Comparison of ENCODE assay signal across 8 cellular contexts in genomic region chr17:27247071-27247957, GRCh38. TPM values are rescaled to one million over a fixed set of nuclear protein-coding genes. Genes with fewer than 3 reads are reported as not detected.
DNase-seq lines count a peak whose midpoint lies in the region; ATAC-seq and TF ChIP-seq lines count a peak whose summit lies in the region.

No MANE protein-coding gene starts in this region.

- no peaks in the 10 kb centered on the region for H4K20me1 ChIP-seq in fibroblast of lung (ENCODE audit: control insufficient read depth, extremely low read depth, insufficient read depth, low read length)

- H3K27me3 ChIP-seq in Peyer's patch (no peaks in the 10 kb centered on the region), fibroblast of lung (ENCODE audit: control insufficient read depth, insufficient read depth, low read length) (no peaks in the 10 kb centered on the region), prostate gland (replicated peaks; ENCODE audit: insufficient read depth) (no peaks in the 10 kb centered on the region)

- no peaks in the 10 kb centered on the region for H3K79me2 ChIP-seq in fibroblast of lung (ENCODE audit: control insufficient read depth, insufficient read depth, low read length)

- H3K36me3 ChIP-seq in Peyer's patch (no peaks in the 10 kb centered on the region), fibroblast of lung (ENCODE audit: control insufficient read depth, insufficient read depth, low read length) (no peaks in the 10 kb centered on the region), prostate gland (no peaks in the 10 kb centered on the region)

- H3K4me3 ChIP-seq in Peyer's patch (no peak overlapping the region), fibroblast of lung (replicated peaks in 1 of 4; ENCODE audit: control extremely low read depth in 1 of 4, insufficient read depth in 1 of 4, low read depth in 3 of 4, low read length in 4 of 4) (no peak overlapping the region), prostate gland (no peak overlapping the region)

- DNase-seq in DMS53 treated with DMSO at 0.1 percent for 48 hours (lab: John Stamatoyannopoulos, UW; ENCODE audit: unreplicated experiment) (peak; percentile 96), Peyer's patch (peak in 2 of 3 donors; percentile 57 to 77), fibroblast of lung (ENCODE audit: low read depth in 2 of 2) (peak; percentile 71 to 98), prostate gland (ENCODE audit: low spot score) (peak; percentile 95), GM13976 (ENCODE audit: low spot score) (no peak)
- no peak for DNase-seq in stimulated activated CD4-positive, alpha-beta T cell treated with anti-CD3 and anti-CD28 coated beads, Interleukin-4, amount 100 ng/mL, for 4 hours
- DNase-seq in activated CD4-positive, CD25-positive, alpha-beta regulatory T cell treated with anti-CD3 and anti-CD28 coated beads, Interleukin-2, amount 50 U/mL, for 72 hours = no peak

- H3K27ac ChIP-seq in Peyer's patch (peak overlapping the region; percentile 23 to 74 (median 58)), fibroblast of lung (ENCODE audit: insufficient read depth, low read length) (peak overlapping the region; percentile 23), prostate gland (peak overlapping the region; percentile 57 to 66)

- TF ChIP-seq POLR2A in Peyer's patch (IDR thresholded peaks at IDR 0.05) (no peak), prostate gland (IDR thresholded peaks at IDR 0.05) (no peak)

- TF ChIP-seq CTCF in Peyer's patch (IDR thresholded peaks at IDR 0.05) = no peak
- TF ChIP-seq CTCF in fibroblast of lung (conservative IDR thresholded peaks at IDR 0.05 in 1 of 2, IDR thresholded peaks at IDR 0.05 in 1 of 2; ENCODE audit: low read depth in 1 of 2, low read length in 2 of 2) = no peak
- no peak for TF ChIP-seq CTCF in prostate gland (IDR thresholded peaks at IDR 0.05)
- no peak for TF ChIP-seq CTCF in GM13976 (IDR thresholded peaks at IDR 0.05; ENCODE audit: borderline replicate concordance, control extremely low read depth, extremely low read depth, insufficient read depth, missing control alignments)

- H3K4me1 ChIP-seq in Peyer's patch (peaks cover 0 to 49% (median 6%) of the 10 kb centered on the region in 4 donors), fibroblast of lung (ENCODE audit: control insufficient read depth, extremely low read depth, insufficient read depth, low read length) (peaks cover 11% of the 10 kb centered on the region), prostate gland (replicated peaks) (peaks cover 7% of the 10 kb centered on the region)

- no peak for ATAC-seq in GM21423 (IDR thresholded peaks at IDR 0.05; ENCODE audit: unreplicated experiment)

- H2AFZ ChIP-seq in fibroblast of lung (ENCODE audit: low read length) = no peak overlapping the region

- 11% methylated on average over 7 of the region's 7 CpGs for WGBS in prostate gland

- in situ Hi-C loops in GM13976 (cut with MboI; ENCODE audit: low sequenced_read_pairs, unreplicated experiment) = loop anchor here (10.0 kb wide), 1 partner anchor 87 kb away; no protein-coding TSS in a partner anchor

- H3K4me2 ChIP-seq in fibroblast of lung (ENCODE audit: extremely low read depth, insufficient read depth, low read length) = no peak overlapping the region

- intact Hi-C loops in prostate gland (cut with DNase I) = loop anchor here (5.0 kb wide), 2 partner anchors 45 to 70 kb away; partner anchors contain the start of gene WSB1

- H3K9me3 ChIP-seq in Peyer's patch = no peaks in the 10 kb centered on the region
- H3K9me3 ChIP-seq in fibroblast of lung (ENCODE audit: control insufficient read depth, insufficient read depth, low read depth, low read length) = no peaks in the 10 kb centered on the region
- H3K9me3 ChIP-seq in prostate gland = no peaks in the 10 kb centered on the region

- no peak overlapping the region for H3K9ac ChIP-seq in fibroblast of lung (ENCODE audit: insufficient read depth, low read length)

RNA-seq across cellular contexts. Expression of gene WSB1, which starts 46.6 kb away (rescaled TPM):
- total RNA-seq in Peyer's patch (100 to 1,000 TPM in 2 of 4 donors, 10 to 100 TPM in 2; 61.5 to 208 (median 112) TPM), fibroblast of lung (96.3 and 151 TPM in 2 replicates), prostate gland (100 to 1,000 TPM in 1 of 2 donors, 10 to 100 TPM in 1; 45.7 to 116 TPM)
- polyA plus RNA-seq in fibroblast of lung = 77.8 and 139 TPM in 2 replicates
- 37.6 and 55.3 TPM in 2 replicates for polyA plus RNA-seq in fibroblast of lung (2012)
- polyA minus RNA-seq in fibroblast of lung (ENCODE audit: low replicate concordance) = 22.0 and 22.3 TPM in 2 replicates

Comparison
In these comparisons a context has a peak if more than half of its experiments do, and no peak if none do; other contexts are left out.
1. DNase-seq: peak in DMS53 treated with DMSO at 0.1 percent for 48 hours (single experiment), Peyer's patch (2 of 3), fibroblast of lung (2 of 2) and prostate gland (single experiment); none in GM13976 (single experiment), stimulated activated CD4-positive, alpha-beta T cell treated with anti-CD3 and anti-CD28 coated beads, Interleukin-4, amount 100 ng/mL, for 4 hours (0 of 2) and activated CD4-positive, CD25-positive, alpha-beta regulatory T cell treated with anti-CD3 and anti-CD28 coated beads, Interleukin-2, amount 50 U/mL, for 72 hours (single experiment).
2. Peak in every context shown above with its lines, with median percentiles within 50 percentile points of each other: H3K27ac ChIP-seq.